ENCODE assay signal across 26 cellular contexts in genomic region chr5:128668921-128669320, GRCh38.
"Had no signal": no experiment of that assay in that cellular context is flagged by ENCODE, and none has a peak within 500 bp of the region (broad histone marks: within the 10 kb centered on the region; RNA-seq: fewer than 3 reads in every experiment).

No MANE protein-coding gene starts in this region.

- H3K4me1 ChIP-seq: parathyroid adenoma, psoas muscle, right lobe of liver, sigmoid colon, stomach, thyroid gland, upper lobe of left lung, vagina had no signal

- H3K4me1 Mint-ChIP-seq: stimulated activated effector memory CD8-positive, alpha-beta T cell treated with anti-CD3 and anti-CD28 coated beads, Interleukin-12 subunit alpha, Interleukin-12 subunit beta, amount 100 ng/mL, for 72 hours; stimulated activated naive B cell treated with anti-CD40 and anti-IgM and Interleukin-4, amounts not matched to agents 10 μg/mL and 1 μg/mL and 100 μg/mL, for 72 hours had no signal

- H2AFZ ChIP-seq: neural progenitor cell, parathyroid adenoma had no signal

- H3K36me3 Mint-ChIP-seq: neural progenitor cell; stimulated activated effector memory CD8-positive, alpha-beta T cell treated with anti-CD3 and anti-CD28 coated beads, Interleukin-12 subunit alpha, Interleukin-12 subunit beta, amount 100 ng/mL, for 72 hours; stimulated activated naive B cell treated with anti-CD40 and anti-IgM and Interleukin-4, amounts not matched to agents 10 μg/mL and 1 μg/mL and 100 μg/mL, for 72 hours had no signal

- H3K79me2 ChIP-seq: parathyroid adenoma had no signal

- H3K9ac ChIP-seq: neural progenitor cell, parathyroid adenoma had no signal

- H3K27ac Mint-ChIP-seq: nephron; neural progenitor cell; progenitor cell of endocrine pancreas; stimulated activated effector memory CD8-positive, alpha-beta T cell treated with anti-CD3 and anti-CD28 coated beads, Interleukin-12 subunit alpha, Interleukin-12 subunit beta, amount 100 ng/mL, for 72 hours; stimulated activated naive B cell treated with anti-CD40 and anti-IgM and Interleukin-4, amounts not matched to agents 10 μg/mL and 1 μg/mL and 100 μg/mL, for 72 hours; stimulated activated naive CD8-positive, alpha-beta T cell treated with anti-CD3 and anti-CD28 coated beads, Interleukin-15, Interleukin-2, amounts not matched to agents 100 ng/mL and 50 ng/mL, for 24 hours had no signal

- H3K27ac ChIP-seq: neural progenitor cell, ovary, parathyroid adenoma, psoas muscle, right lobe of liver, sigmoid colon, stomach, thoracic aorta, thyroid gland, tibial nerve, upper lobe of left lung, vagina had no signal

- H3K4me2 ChIP-seq: neural progenitor cell had no signal

- H3K4me3 ChIP-seq: neural progenitor cell, ovary, psoas muscle, right lobe of liver, sigmoid colon, stomach, thoracic aorta, thyroid gland, tibial nerve, upper lobe of left lung, vagina had no signal

- H3K4me3 Mint-ChIP-seq: nephron; neural progenitor cell; stimulated activated effector memory CD8-positive, alpha-beta T cell treated with anti-CD3 and anti-CD28 coated beads, Interleukin-12 subunit alpha, Interleukin-12 subunit beta, amount 100 ng/mL, for 72 hours; stimulated activated naive B cell treated with anti-CD40 and anti-IgM and Interleukin-4, amounts not matched to agents 10 μg/mL and 1 μg/mL and 100 μg/mL, for 72 hours; stimulated activated naive CD8-positive, alpha-beta T cell treated with anti-CD3 and anti-CD28 coated beads, Interleukin-15, Interleukin-2, amounts not matched to agents 100 ng/mL and 50 ng/mL, for 24 hours had no signal

- H3K36me3 ChIP-seq: neural progenitor cell, ovary, right lobe of liver, sigmoid colon, stomach, thoracic aorta, thyroid gland, tibial nerve, upper lobe of left lung, vagina had no signal

- H3K27me3 Mint-ChIP-seq: progenitor cell of endocrine pancreas; stimulated activated naive CD8-positive, alpha-beta T cell treated with anti-CD3 and anti-CD28 coated beads, Interleukin-15, Interleukin-2, amounts not matched to agents 100 ng/mL and 50 ng/mL, for 24 hours had no signal

- H3K9me3 ChIP-seq: ovary, psoas muscle, right lobe of liver, sigmoid colon, stomach, thoracic aorta, thyroid gland, tibial nerve, upper lobe of left lung, vagina had no signal

- DNase-seq: occipital lobe; ovary; posterior cingulate gyrus; psoas muscle; right lobe of liver; sigmoid colon; small intestine; stimulated activated CD4-positive, alpha-beta T cell treated with anti-CD3 and anti-CD28 coated beads, Interleukin-15, amount 100 ng/mL, for 24 hours; stimulated activated CD4-positive, alpha-beta T cell treated with anti-CD3 and anti-CD28 coated beads, Interleukin-2, amount 100 ng/mL, for 24 hours; stimulated activated CD4-positive, alpha-beta T cell treated with anti-CD3 and anti-CD28 coated beads, Interleukin-2, amount 100 ng/mL, for 48 hours; stimulated activated CD4-positive, alpha-beta T cell treated with anti-CD3 and anti-CD28 coated beads, Interleukin-4, amount 100 ng/mL, for 24 hours; stimulated activated naive B cell treated with anti-CD40 and anti-IgM and Interleukin-4, amounts not matched to agents 10 μg/mL and 1 μg/mL and 100 μg/mL, for 72 hours; stimulated activated naive CD4-positive, alpha-beta T cell treated with Interleukin-2 at 50 U/mL for 16 hours; stomach; thyroid gland; trophoblast cell; upper lobe of left lung had no signal

- H3K27me3 ChIP-seq: neural progenitor cell, ovary, right lobe of liver, sigmoid colon, stomach, thyroid gland, tibial nerve, upper lobe of left lung, vagina had no signal

- H3K9me3 Mint-ChIP-seq: nephron had no signal
